ENCODE assay signal across 22 cellular contexts in genomic region chr3:2819571-2819970, GRCh38.
"Had no signal": no experiment of that assay in that cellular context is flagged by ENCODE, and none has a peak within 500 bp of the region (broad histone marks: within the 10 kb centered on the region; RNA-seq: fewer than 3 reads in every experiment).

No MANE protein-coding gene starts in this region.

- DNase-seq: stimulated activated CD4-positive, alpha-beta T cell treated with anti-CD3 and anti-CD28 coated beads, Interleukin-2, amount 100 ng/mL, for 48 hours; stimulated activated CD4-positive, alpha-beta T cell treated with anti-CD3 and anti-CD28 coated beads, Interleukin-4, amount 100 ng/mL, for 1 hour; stimulated activated CD4-positive, alpha-beta T cell treated with anti-CD3 and anti-CD28 coated beads, Interleukin-4, amount 100 ng/mL, for 24 hours; stimulated activated CD4-positive, alpha-beta T cell treated with anti-CD3 and anti-CD28 coated beads, Interleukin-4, amount 100 ng/mL, for 4 hours; stimulated activated CD8-positive, alpha-beta memory T cell treated with anti-CD3 and anti-CD28 coated beads, Interleukin-4, amount 100 ng/mL, for 48 hours; stimulated activated naive B cell treated with anti-CD40 and anti-IgM and Interleukin-4, amounts not matched to agents 10 μg/mL and 1 μg/mL and 100 μg/mL, for 72 hours; stimulated activated naive CD4-positive, alpha-beta T cell; stimulated activated naive CD4-positive, alpha-beta T cell treated with Interleukin-2 at 50 U/mL for 16 hours; stimulated activated naive CD8-positive, alpha-beta T cell treated with anti-CD3 and anti-CD28 coated beads, Interleukin-15, amount 100 ng/mL, for 72 hours; stimulated activated naive CD8-positive, alpha-beta T cell treated with anti-CD3 and anti-CD28 coated beads, Interleukin-15, Interleukin-2, amounts not matched to agents 100 U/mL and 50 U/mL, for 24 hours; stomach; substantia nigra; testis; thyroid gland; tibial artery; transverse colon; trophoblast cell; upper lobe of left lung; upper lobe of right lung; uterus had no signal

- ATAC-seq: stimulated activated effector memory CD8-positive, alpha-beta T cell treated with anti-CD3 and anti-CD28 coated beads, Interleukin-12 subunit alpha, Interleukin-12 subunit beta, amount 100 ng/mL, for 72 hours; stimulated activated memory B cell treated with anti-CD40 and anti-IgM and Interleukin-4, amounts not matched to agents 10 μg/mL and 1 μg/mL and 100 μg/mL, for 72 hours; stimulated activated naive B cell treated with anti-CD40 and anti-IgM and Interleukin-4, amounts not matched to agents 10 μg/mL and 1 μg/mL and 100 μg/mL, for 72 hours; stimulated activated naive CD8-positive, alpha-beta T cell treated with anti-CD3 and anti-CD28 coated beads, Interleukin-15, amount 100 ng/mL, for 72 hours; stimulated activated naive CD8-positive, alpha-beta T cell treated with anti-CD3 and anti-CD28 coated beads, Interleukin-15, Interleukin-2, amounts not matched to agents 100 U/mL and 50 U/mL, for 24 hours; upper lobe of right lung had no signal
